ENCODE assay signal across 19 cellular contexts in genomic region chr5:151578326-151579025, GRCh38. TPM values are rescaled to one million over a fixed set of nuclear protein-coding genes. Genes with fewer than 3 reads are reported as not detected.
"Had no signal": no experiment of that assay in that cellular context is flagged by ENCODE, and none has a peak within 500 bp of the region (broad histone marks: within the 10 kb centered on the region; RNA-seq: fewer than 3 reads in every experiment).

No MANE protein-coding gene starts in this region.

- H3K9me3 ChIP-seq: gastrocnemius medialis, heart right ventricle, lower lobe of right lung, tibial artery, uterus had no signal

- H3K4me1 ChIP-seq: gastrocnemius medialis, parathyroid adenoma, tibial artery, uterus had no signal

- H3K4me3 Mint-ChIP-seq: activated CD4-positive, alpha-beta T cell treated with anti-CD3 and anti-CD28 coated beads, Interleukin-2, amount 10 ng/mL, durations not matched to agents 24 days and 14 days; activated naive CD8-positive, alpha-beta T cell treated with anti-CD3 and anti-CD28 coated beads, Interleukin-2, amount 50 U/mL, for 24 hours; activated T-helper 1 cell treated with anti-CD3 and anti-CD28 coated beads, Interleukin-12 subunit alpha, Interleukin-12 subunit beta, Interleukin-2, Interleukin-4 antibody, amounts not matched to agents 30 ng/mL and 10 ng/mL and 1 ng/mL, durations not matched to agents 14 hours and 24 hours and 36 hours; effector memory CD8-positive, alpha-beta T cell; stimulated activated effector memory CD8-positive, alpha-beta T cell treated with anti-CD3 and anti-CD28 coated beads, Interleukin-12 subunit alpha, Interleukin-12 subunit beta, amount 100 ng/mL, for 72 hours had no signal

- H2AFZ ChIP-seq: parathyroid adenoma had no signal

- H3K9me3 Mint-ChIP-seq: activated CD4-positive, alpha-beta T cell treated with anti-CD3 and anti-CD28 coated beads, Interleukin-2, amount 10 ng/mL, durations not matched to agents 24 days and 14 days; activated naive CD8-positive, alpha-beta T cell treated with anti-CD3 and anti-CD28 coated beads, Interleukin-2, amount 50 U/mL, for 24 hours; activated T-helper 1 cell treated with anti-CD3 and anti-CD28 coated beads, Interleukin-12 subunit alpha, Interleukin-12 subunit beta, Interleukin-2, Interleukin-4 antibody, amounts not matched to agents 30 ng/mL and 10 ng/mL and 1 ng/mL, durations not matched to agents 14 hours and 24 hours and 36 hours; effector memory CD8-positive, alpha-beta T cell; stimulated activated effector memory CD8-positive, alpha-beta T cell treated with anti-CD3 and anti-CD28 coated beads, Interleukin-12 subunit alpha, Interleukin-12 subunit beta, amount 100 ng/mL, for 72 hours had no signal

- H3K27ac ChIP-seq: gastrocnemius medialis, parathyroid adenoma, tibial artery, uterus had no signal

- DNase-seq: activated CD4-positive, alpha-beta T cell treated with anti-CD3 and anti-CD28 coated beads, Interleukin-2, amount 10 ng/mL, durations not matched to agents 24 days and 14 days; activated CD4-positive, CD25-positive, alpha-beta regulatory T cell; activated naive CD4-positive, alpha-beta T cell; activated naive CD8-positive, alpha-beta T cell treated with anti-CD3 and anti-CD28 coated beads, Interleukin-2, amount 50 U/mL, for 24 hours; aorta; cerebellar nuclear complex; effector memory CD8-positive, alpha-beta T cell; gastrocnemius medialis; heart right ventricle; left colon; lower lobe of right lung; midbrain; tibial artery; uterus had no signal

- ATAC-seq: activated naive CD8-positive, alpha-beta T cell treated with anti-CD3 and anti-CD28 coated beads, Interleukin-2, amount 50 U/mL, for 24 hours; effector memory CD8-positive, alpha-beta T cell; gastrocnemius medialis; left colon; stimulated activated effector memory CD8-positive, alpha-beta T cell treated with anti-CD3 and anti-CD28 coated beads, Interleukin-12 subunit alpha, Interleukin-12 subunit beta, amount 100 ng/mL, for 72 hours had no signal

- H3K4me1 Mint-ChIP-seq: stimulated activated effector memory CD8-positive, alpha-beta T cell treated with anti-CD3 and anti-CD28 coated beads, Interleukin-12 subunit alpha, Interleukin-12 subunit beta, amount 100 ng/mL, for 72 hours had no signal

- H3K9ac ChIP-seq: parathyroid adenoma had no signal

- H3K27me3 Mint-ChIP-seq: activated naive CD8-positive, alpha-beta T cell treated with anti-CD3 and anti-CD28 coated beads, Interleukin-2, amount 50 U/mL, for 24 hours had no signal

- H3K27me3 ChIP-seq: gastrocnemius medialis, tibial artery, uterus had no signal

- H3K36me3 Mint-ChIP-seq: stimulated activated effector memory CD8-positive, alpha-beta T cell treated with anti-CD3 and anti-CD28 coated beads, Interleukin-12 subunit alpha, Interleukin-12 subunit beta, amount 100 ng/mL, for 72 hours had no signal

- H3K4me3 ChIP-seq: gastrocnemius medialis, heart right ventricle, lower lobe of right lung, tibial artery, uterus had no signal

- H3K36me3 ChIP-seq: gastrocnemius medialis, heart right ventricle, lower lobe of right lung, tibial artery, uterus had no signal

- H3K79me2 ChIP-seq: parathyroid adenoma had no signal

- H3K27ac Mint-ChIP-seq: activated CD4-positive, alpha-beta T cell treated with anti-CD3 and anti-CD28 coated beads, Interleukin-2, amount 10 ng/mL, durations not matched to agents 24 days and 14 days; activated naive CD8-positive, alpha-beta T cell treated with anti-CD3 and anti-CD28 coated beads, Interleukin-2, amount 50 U/mL, for 24 hours; activated T-helper 1 cell treated with anti-CD3 and anti-CD28 coated beads, Interleukin-12 subunit alpha, Interleukin-12 subunit beta, Interleukin-2, Interleukin-4 antibody, amounts not matched to agents 30 ng/mL and 10 ng/mL and 1 ng/mL, durations not matched to agents 14 hours and 24 hours and 36 hours; stimulated activated effector memory CD8-positive, alpha-beta T cell treated with anti-CD3 and anti-CD28 coated beads, Interleukin-12 subunit alpha, Interleukin-12 subunit beta, amount 100 ng/mL, for 72 hours had no signal

RNA-seq across cellular contexts. Expression of gene FAT2, which starts 12.7 kb away (rescaled TPM):
- total RNA-seq: activated CD4-positive, alpha-beta T cell treated with anti-CD3 and anti-CD28 coated beads, Interleukin-2, amount 10 ng/mL, durations not matched to agents 24 days and 14 days; activated T-helper 1 cell treated with anti-CD3 and anti-CD28 coated beads, Interleukin-12 subunit alpha, Interleukin-12 subunit beta, Interleukin-2, Interleukin-4 antibody, amounts not matched to agents 30 ng/mL and 10 ng/mL and 1 ng/mL, durations not matched to agents 14 hours and 24 hours and 36 hours; gastrocnemius medialis; left colon; T-helper 1 cell treated with Interleukin-12 subunit alpha and Interleukin-12 subunit beta and Interleukin-4 antibody, amounts not matched to agents 30 ng/mL and 1 ng/mL, for 36 hours had no signal
- polyA plus RNA-seq: aorta, fibroblast of lung had no signal
